8 cellular contexts compared by ENCODE assay signal in genomic region chr6:131909408-131910218, GRCh38. TPM values are rescaled to one million over a fixed set of nuclear protein-coding genes. Genes with fewer than 3 reads are reported as not detected.
DNase-seq lines count a peak whose midpoint lies in the region; ATAC-seq and TF ChIP-seq lines count a peak whose summit lies in the region.

No MANE protein-coding gene starts in this region.

- intact Hi-C loops in CD14-positive monocyte (cut with micrococcal nuclease), result no loop called here
- intact Hi-C loops in colonic mucosa (cut with DNase I), result loop anchor here (2.0 kb wide), 1 partner anchor 127 kb away; no protein-coding TSS in a partner anchor

- H3K4me1 ChIP-seq in colonic mucosa (no peaks in the 10 kb centered on the region), lung (ENCODE audit: control insufficient read depth in 2 of 2, insufficient read depth in 2 of 2, low read length in 2 of 2) (no peaks in the 10 kb centered on the region)

- DNase-seq in CD14-positive monocyte (ENCODE audit: low spot score) (no peak), NCI-H460 (ENCODE audit: extremely low read depth, low read depth) (peak; percentile 65), colonic mucosa (peak; percentile 92), lung (ENCODE audit: low spot score) (peak; percentile 72)
- peak; percentile 84 for DNase-seq in activated CD4-positive, alpha-beta T cell treated with anti-CD3 and anti-CD28 coated beads for 48 hours
- DNase-seq in stimulated activated CD8-positive, alpha-beta memory T cell treated with anti-CD3 and anti-CD28 coated beads, Interleukin-2, amount 100 ng/mL, for 48 hours (ENCODE audit: low read depth in 2 of 2), result peak; percentile 32 to 61

- H3K27me3 Mint-ChIP-seq in CD14-positive monocyte (ENCODE audit: low read depth in 3 of 3), result peaks cover 16 to 55% (median 34%) of the 10 kb centered on the region in 3 donors

- peak; percentile 96 for TF ChIP-seq CTCF in CD14-positive monocyte (IDR thresholded peaks at IDR 0.05)
- peak; percentile 82 for TF ChIP-seq CTCF in colonic mucosa (IDR thresholded peaks at IDR 0.05)
- TF ChIP-seq CTCF in lung (IDR thresholded peaks at IDR 0.05; ENCODE audit: control extremely low read depth, extremely low read depth), result peak; percentile 53

- WGBS in lung, 2 donors, result 44 to 45% methylated on average over 4 of the region's 4 CpGs

- no peaks in the 10 kb centered on the region for H3K27me3 ChIP-seq in colonic mucosa
- no peaks in the 10 kb centered on the region for H3K27me3 ChIP-seq in lung (ENCODE audit: control insufficient read depth, insufficient read depth)

- no peak overlapping the region for H3K4me3 ChIP-seq in colonic mucosa
- H3K4me3 ChIP-seq in lung, result no peak overlapping the region

- no peak overlapping the region for H3K27ac Mint-ChIP-seq in CD14-positive monocyte

- H3K9me3 ChIP-seq in colonic mucosa, result no peaks in the 10 kb centered on the region
- no peaks in the 10 kb centered on the region for H3K9me3 ChIP-seq in lung (ENCODE audit: control insufficient read depth in 2 of 2, insufficient read depth in 1 of 2, low read length in 1 of 2)

- no peaks in the 10 kb centered on the region for H3K36me3 Mint-ChIP-seq in CD14-positive monocyte

- no peaks in the 10 kb centered on the region for H3K9me3 Mint-ChIP-seq in CD14-positive monocyte

- H3K4me1 Mint-ChIP-seq in CD14-positive monocyte, result peaks cover 1% of the 10 kb centered on the region

- no peak overlapping the region for H3K4me3 Mint-ChIP-seq in CD14-positive monocyte

- H3K27ac ChIP-seq in colonic mucosa (no peak overlapping the region), lung (ENCODE audit: low read depth in 1 of 2, low read length in 1 of 2) (no peak overlapping the region)

- ATAC-seq in GM19025 (IDR thresholded peaks at IDR 0.05; ENCODE audit: low read depth, unreplicated experiment) (peak; percentile 97), HG03135 (IDR thresholded peaks at IDR 0.05; ENCODE audit: unreplicated experiment) (peak; percentile 98), lung (ENCODE audit: insufficient read depth, low FRiP score) (peak; percentile 88)

- H3K36me3 ChIP-seq in colonic mucosa (no peaks in the 10 kb centered on the region), lung (ENCODE audit: control insufficient read depth in 2 of 2, insufficient read depth in 2 of 2, low read length in 2 of 2) (no peaks in the 10 kb centered on the region)

- H3K9ac ChIP-seq in colonic mucosa (ENCODE audit: low read depth in 2 of 2, low read length in 2 of 2), result no peak overlapping the region

RNA-seq across cellular contexts. Expression of gene CCN2, which starts 41.6 kb away (rescaled TPM):
- not detected for polyA plus RNA-seq in CD14-positive monocyte
- 74.9 and 112 TPM in 2 replicates for total RNA-seq in NCI-H460 (2014; rRNA removed; shearing (Covaris generic))
- polyA plus RNA-seq in NCI-H460 (2014; cell fraction: nucleus; rRNA removed), result 146 and 167 TPM in 2 replicates
- total RNA-seq in colonic mucosa, result 100 to 1,000 TPM in 1 of 2 donors, 10 to 100 TPM in 1; 19.4 to 115 TPM
- total RNA-seq in lung, result 100 to 1,000 TPM in 1 of 2 donors, 10 to 100 TPM in 1; 73.5 to 159 TPM
- polyA plus RNA-seq in lung, result 100 to 1,000 TPM in 1 of 2 donors, 10 to 100 TPM in 1; 33.9 to 154 TPM
